1 cellular context compared by ENCODE assay signal in the genomic region with DNA sequence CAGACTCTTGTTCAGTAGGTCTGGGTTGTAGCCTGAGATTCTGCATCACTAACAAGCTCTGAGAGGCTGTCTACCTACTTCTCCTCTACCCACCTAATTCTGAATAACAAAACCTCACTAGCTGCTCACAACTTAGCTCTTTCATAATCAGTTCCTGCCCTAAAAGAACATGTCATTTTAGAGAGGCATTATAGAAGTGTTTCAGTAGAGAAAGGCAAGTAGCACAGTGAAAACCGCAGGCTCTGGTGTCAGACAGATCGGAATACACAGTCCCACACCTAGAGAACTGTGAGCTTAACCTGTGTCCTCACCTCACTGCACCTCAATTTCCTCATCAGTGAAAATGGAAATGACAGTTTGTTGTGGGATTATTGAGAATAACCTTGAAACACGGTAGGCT.
TF ChIP-seq lines count a peak whose summit lies in the region.

No MANE protein-coding gene starts in this region.

TF ChIP-seq in HepG2, 621 proteins besides CTCF, POLR2A, EP300 and RAD21 (continued from another document):
- TF ChIP-seq, protein P1, sequence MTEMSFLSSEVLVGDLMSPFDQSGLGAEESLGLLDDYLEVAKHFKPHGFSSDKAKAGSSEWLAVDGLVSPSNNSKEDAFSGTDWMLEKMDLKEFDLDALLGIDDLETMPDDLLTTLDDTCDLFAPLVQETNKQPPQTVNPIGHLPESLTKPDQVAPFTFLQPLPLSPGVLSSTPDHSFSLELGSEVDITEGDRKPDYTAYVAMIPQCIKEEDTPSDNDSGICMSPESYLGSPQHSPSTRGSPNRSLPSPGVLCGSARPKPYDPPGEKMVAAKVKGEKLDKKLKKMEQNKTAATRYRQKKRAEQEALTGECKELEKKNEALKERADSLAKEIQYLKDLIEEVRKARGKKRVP (CRISPR knock-in tag; IDR thresholded peaks at IDR 0.05): no peak
- TF ChIP-seq NFIC (IDR thresholded peaks at IDR 0.05; ENCODE audit: low read length) (no peak), RORA (CRISPR knock-in tag; IDR thresholded peaks at IDR 0.05) (no peak), ERF (CRISPR knock-in tag; IDR thresholded peaks at IDR 0.05) (no peak), PRMT3 (CRISPR knock-in tag; IDR thresholded peaks at IDR 0.05; ENCODE audit: borderline replicate concordance, low read depth) (no peak), ZNF709 (CRISPR knock-in tag; IDR thresholded peaks at IDR 0.05) (no peak), SNAPC2 (CRISPR knock-in tag; IDR thresholded peaks at IDR 0.05) (no peak)
- TF ChIP-seq, protein P2, sequence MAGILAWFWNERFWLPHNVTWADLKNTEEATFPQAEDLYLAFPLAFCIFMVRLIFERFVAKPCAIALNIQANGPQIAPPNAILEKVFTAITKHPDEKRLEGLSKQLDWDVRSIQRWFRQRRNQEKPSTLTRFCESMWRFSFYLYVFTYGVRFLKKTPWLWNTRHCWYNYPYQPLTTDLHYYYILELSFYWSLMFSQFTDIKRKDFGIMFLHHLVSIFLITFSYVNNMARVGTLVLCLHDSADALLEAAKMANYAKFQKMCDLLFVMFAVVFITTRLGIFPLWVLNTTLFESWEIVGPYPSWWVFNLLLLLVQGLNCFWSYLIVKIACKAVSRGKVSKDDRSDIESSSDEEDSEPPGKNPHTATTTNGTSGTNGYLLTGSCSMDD (CRISPR knock-in tag; IDR thresholded peaks at IDR 0.05): no peak
